In genomic region chr16:11915644-11916523, GRCh38 we compare ENCODE assay signal across 8 cellular contexts. TPM values are rescaled to one million over a fixed set of nuclear protein-coding genes. Genes with fewer than 3 reads are reported as not detected.
DNase-seq lines count a peak whose midpoint lies in the region; ATAC-seq and TF ChIP-seq lines count a peak whose summit lies in the region.

TSS of gene GSPT1 (minus strand) at chr16:11915956. CDS start at chr16:11915720, 236 bp downstream.

- TF ChIP-seq POLR2A in spleen (IDR thresholded peaks at IDR 0.05), result peak in 2 of 3 donors; percentile 56 to 84

- peaks cover 16 to 46% (median 41%) of the 10 kb centered on the region in 6 donors for H3K4me1 ChIP-seq in spleen

- H3K9me3 ChIP-seq in spleen, result no peaks in the 10 kb centered on the region

- H3K4me3 Mint-ChIP-seq in activated B cell treated with CpG ODN at 0.5 μM for 24 hours (peak within 1 kb of the TSS; percentile 89), immature natural killer cell (peak within 1 kb of the TSS; percentile 95 to 98 (median 95))

- peak within 1 kb of the TSS; percentile 89 for H3K27ac Mint-ChIP-seq in activated B cell treated with CpG ODN at 0.5 μM for 24 hours
- H3K27ac Mint-ChIP-seq in immature natural killer cell, result peak within 1 kb of the TSS; percentile 81 to 97 (median 95)

- H3K36me3 ChIP-seq in spleen, result no peaks in the 10 kb centered on the region

- no peaks in the 10 kb centered on the region for H3K9me3 Mint-ChIP-seq in activated B cell treated with CpG ODN at 0.5 μM for 24 hours
- no peaks in the 10 kb centered on the region for H3K9me3 Mint-ChIP-seq in immature natural killer cell

- ATAC-seq in GM18909 (IDR thresholded peaks at IDR 0.05; ENCODE audit: poor library complexity, unreplicated experiment), result peak; percentile 78
- ATAC-seq in HG03175 (IDR thresholded peaks at IDR 0.05; ENCODE audit: unreplicated experiment), result peak; percentile 85
- ATAC-seq in activated B cell treated with CpG ODN at 0.5 μM for 24 hours (ENCODE audit: low read depth), result peak; percentile 93

- H3K27ac ChIP-seq in caudate nucleus (ENCODE audit: low read depth, low read length) (peak within 1 kb of the TSS; percentile 88), spleen (peak within 1 kb of the TSS; percentile 85 to 99 (median 92))

- H3K4me1 Mint-ChIP-seq in activated B cell treated with CpG ODN at 0.5 μM for 24 hours, result peaks cover 31% of the 10 kb centered on the region
- peaks cover 35 to 42% of the 10 kb centered on the region in 2 donors for H3K4me1 Mint-ChIP-seq in immature natural killer cell

- 2 to 4% (median 2%) methylated on average over 22 to 84 of the region's 84 CpGs for WGBS in spleen, 5 donors

- H3K27me3 Mint-ChIP-seq in activated B cell treated with CpG ODN at 0.5 μM for 24 hours (peaks cover 4% of the 10 kb centered on the region), immature natural killer cell (ENCODE audit: low read depth in 3 of 3) (peaks cover 15 to 21% (median 19%) of the 10 kb centered on the region in 3 donors)

- peak; percentile 87 for DNase-seq in AG09309 (ENCODE audit: low read depth)
- DNase-seq in NCI-H345 (lab: John Stamatoyannopoulos, UW), result peak; percentile 99
- DNase-seq in activated B cell treated with CpG ODN at 0.5 μM for 24 hours, result peak; percentile 98
- DNase-seq in caudate nucleus (lab: John Stamatoyannopoulos, UW), result peak; percentile 81 to 99 (median 98)
- peak; percentile 99 for DNase-seq in immature natural killer cell
- DNase-seq in spleen, result peak; percentile 100

- H3K36me3 Mint-ChIP-seq in activated B cell treated with CpG ODN at 0.5 μM for 24 hours (ENCODE audit: low read depth) (peaks cover 13% of the 10 kb centered on the region), immature natural killer cell (peaks cover 0 to 4% (median 0%) of the 10 kb centered on the region in 3 donors)

- peaks cover 0 to 5% (median 0%) of the 10 kb centered on the region in 7 donors for H3K27me3 ChIP-seq in spleen (replicated peaks in 1 of 7)

- TF ChIP-seq CTCF in AG09309 (IDR thresholded peaks at IDR 0.05; ENCODE audit: control insufficient read depth, insufficient read depth, low read depth, low read length, missing control alignments) (no peak), activated B cell treated with CpG ODN at 0.5 μM for 24 hours (IDR thresholded peaks at IDR 0.05) (no peak), spleen (IDR thresholded peaks at IDR 0.05 in 8 of 11, conservative IDR thresholded peaks at IDR 0.05 in 3 of 11) (peak in 8 of 11 experiments; percentile 9 to 72 (median 48))

- POLR2A ChIA-PET in activated B cell treated with CpG ODN at 0.5 μM for 24 hours (lab: Charles Lee), result interaction anchor here (0.6 to 1.6 kb wide), 4 partner anchors 10 to 173 kb away, joined by 4 to 7 read pairs (median 6); partner anchors contain the start of genes RSL1D1 and TXNDC11

- H3K4me3 ChIP-seq in AG09309 (ENCODE audit: control insufficient read depth, low read depth, low read length), result peak within 1 kb of the TSS; percentile 97
- H3K4me3 ChIP-seq in spleen, result peak within 1 kb of the TSS; percentile 75 to 99 (median 90)

- CTCF ChIA-PET in activated B cell treated with CpG ODN at 0.5 μM for 24 hours (lab: Charles Lee), result interaction anchor here (2.1 kb wide), 1 partner anchor 152 kb away, joined by 7 read pairs; no protein-coding TSS in a partner anchor

- intact Hi-C loops in activated B cell treated with CpG ODN at 0.5 μM for 24 hours (cut with micrococcal nuclease) (loop anchor here (1.0 to 5.0 kb wide), 6 partner anchors 61 to 969 kb away; partner anchors contain the start of genes CPPED1, RSL1D1, SNX29 and SOCS1), spleen (cut with DNase I; ENCODE audit: low total_unique reads) (no loop called here)

RNA-seq across cellular contexts. Expression of gene GSPT1, which starts in this region (rescaled TPM):
- 99.9 and 101 TPM in 2 replicates for total RNA-seq in activated B cell treated with CpG ODN at 0.5 μM for 24 hours
- 10 to 100 TPM; 45.6 to 63.0 (median 58.7) TPM for polyA plus RNA-seq in immature natural killer cell
- total RNA-seq in spleen, result 100 to 1,000 TPM in 1 of 7 donors, 10 to 100 TPM in 6; 54.6 to 123 (median 72.7) TPM
- 10 to 100 TPM; 17.1 to 24.7 (median 24.2) TPM for polyA plus RNA-seq in spleen

Comparison
In these comparisons a context has a peak if more than half of its experiments do, and no peak if none do; other contexts are left out.
1. Peak in every context shown above with its lines: DNase-seq, ATAC-seq, H3K4me3 ChIP-seq and H3K27ac ChIP-seq.
2. CTCF ChIP-seq: peak in spleen (8 of 11); none in AG09309 (single experiment) and activated B cell treated with CpG ODN at 0.5 μM for 24 hours (single experiment).